ENCODE assay signal across 19 cellular contexts in genomic region chr14:37711499-37712475, GRCh38.
"Had no signal": no experiment of that assay in that cellular context is flagged by ENCODE, and none has a peak within 500 bp of the region (broad histone marks: within the 10 kb centered on the region; RNA-seq: fewer than 3 reads in every experiment).

No MANE protein-coding gene starts in this region.

- H3K36me3 ChIP-seq: left ventricle myocardium inferior, neutrophil, sigmoid colon, stomach, thoracic aorta, transverse colon had no signal

- H3K9me3 ChIP-seq: left ventricle myocardium inferior, neutrophil, sigmoid colon, stomach, thoracic aorta, transverse colon had no signal

- H3K4me3 ChIP-seq: coronary artery, left ventricle myocardium inferior, lung, sigmoid colon, skin epidermis, stomach, thoracic aorta, transverse colon had no signal

- H3K27me3 ChIP-seq: foreskin keratinocyte, neutrophil, sigmoid colon, stomach, transverse colon had no signal

- DNase-seq: effector CD4-positive, alpha-beta T cell; endodermal cell; erythroblast; kidney; left cardiac atrium; left ventricle myocardium inferior; naive thymus-derived CD8-positive, alpha-beta T cell; sigmoid colon; stimulated activated CD4-positive, alpha-beta T cell treated with anti-CD3 and anti-CD28 coated beads, Interleukin-12 subunit alpha, Interleukin-12 subunit beta, amount 100 ng/mL, for 4 hours; stimulated activated naive CD4-positive, alpha-beta T cell; stomach; substantia nigra; transverse colon had no signal

- H3K4me1 ChIP-seq: foreskin keratinocyte, left ventricle myocardium inferior, sigmoid colon, stomach, transverse colon had no signal

- H3K27ac ChIP-seq: coronary artery, foreskin keratinocyte, left ventricle myocardium inferior, neutrophil, sigmoid colon, skin epidermis, stomach, thoracic aorta, transverse colon had no signal
